In genomic region chr14:99479903-99480855, GRCh38 we compare ENCODE assay signal across 8 cellular contexts. TPM values are rescaled to one million over a fixed set of nuclear protein-coding genes. Genes with fewer than 3 reads are reported as not detected.
A peak's percentile ranks its signal among the peaks of the same experiment; 100 is the strongest.
DNase-seq lines count a peak whose midpoint lies in the region; ATAC-seq and TF ChIP-seq lines count a peak whose summit lies in the region.

No MANE protein-coding gene starts in this region.

- no peaks in the 10 kb centered on the region for H3K36me3 Mint-ChIP-seq in activated CD8-positive, alpha-beta T cell treated with anti-CD3 and anti-CD28 coated beads for 36 hours (ENCODE audit: low read depth)
- peaks cover 14% of the 10 kb centered on the region for H3K36me3 Mint-ChIP-seq in effector memory CD8-positive, alpha-beta T cell (ENCODE audit: insufficient read depth)

- DNase-seq in GM12865 (ENCODE audit: low read depth): peak; percentile 44
- DNase-seq in HCEC 1CT: peak; percentile 59
- DNase-seq in NB4 (ENCODE audit: low read depth): peak; percentile 84
- peak; percentile 64 for DNase-seq in activated CD8-positive, alpha-beta T cell treated with anti-CD3 and anti-CD28 coated beads for 36 hours
- DNase-seq in effector memory CD8-positive, alpha-beta T cell: peak; percentile 17 to 27 (median 25)
- DNase-seq in medulla oblongata (ENCODE audit: extremely low spot score): peak; percentile 44
- DNase-seq in stimulated activated CD8-positive, alpha-beta memory T cell treated with anti-CD3 and anti-CD28 coated beads, Interleukin-12 subunit alpha, Interleukin-12 subunit beta, amount 100 ng/mL, for 24 hours (ENCODE audit: extremely low read depth): peak; percentile 8
- no peak for DNase-seq in cerebellar nuclear complex (lab: John Stamatoyannopoulos, UW)

- H3K4me3 ChIP-seq in GM12865 (ENCODE audit: low read depth, low read length) (peak overlapping the region; percentile 80), NB4 (ENCODE audit: low read depth, low read length) (peak overlapping the region; percentile 79)

- no peak for ATAC-seq in activated CD8-positive, alpha-beta T cell treated with anti-CD3 and anti-CD28 coated beads for 36 hours
- no peak for ATAC-seq in effector memory CD8-positive, alpha-beta T cell (replicated peaks)

- CTCF ChIA-PET in activated CD8-positive, alpha-beta T cell treated with anti-CD3 and anti-CD28 coated beads for 36 hours (lab: Charles Lee): interaction anchor here (1.0 to 1.6 kb wide), 2 partner anchors 11 to 204 kb away, joined by 3 to 5 read pairs; partner anchors contain the start of gene CYP46A1

- H3K27me3 Mint-ChIP-seq in activated CD8-positive, alpha-beta T cell treated with anti-CD3 and anti-CD28 coated beads for 36 hours: no peaks in the 10 kb centered on the region
- H3K27me3 Mint-ChIP-seq in effector memory CD8-positive, alpha-beta T cell: no peaks in the 10 kb centered on the region

- TF ChIP-seq CTCF in GM12865 (IDR thresholded peaks at IDR 0.05; ENCODE audit: insufficient read depth, low read depth, low read length, missing control alignments): no peak
- TF ChIP-seq CTCF in NB4 (IDR thresholded peaks at IDR 0.05; ENCODE audit: low read depth, low read length): no peak
- TF ChIP-seq CTCF in activated CD8-positive, alpha-beta T cell treated with anti-CD3 and anti-CD28 coated beads for 36 hours (IDR thresholded peaks at IDR 0.05): no peak

- H3K4me1 Mint-ChIP-seq in activated CD8-positive, alpha-beta T cell treated with anti-CD3 and anti-CD28 coated beads for 36 hours (ENCODE audit: low read depth): peaks cover 54% of the 10 kb centered on the region
- peaks cover 47 to 57% of the 10 kb centered on the region in 2 donors for H3K4me1 Mint-ChIP-seq in effector memory CD8-positive, alpha-beta T cell (ENCODE audit: low read depth in 2 of 2)

- no peaks in the 10 kb centered on the region for H3K9me3 Mint-ChIP-seq in activated CD8-positive, alpha-beta T cell treated with anti-CD3 and anti-CD28 coated beads for 36 hours
- no peaks in the 10 kb centered on the region for H3K9me3 Mint-ChIP-seq in effector memory CD8-positive, alpha-beta T cell

- TF ChIP-seq POLR2A in NB4 (IDR thresholded peaks at IDR 0.05; ENCODE audit: extremely low read depth, insufficient read length): peak; percentile 46

- intact Hi-C loops in activated CD8-positive, alpha-beta T cell treated with anti-CD3 and anti-CD28 coated beads for 36 hours (cut with micrococcal nuclease): no loop called here

- POLR2A ChIA-PET in activated CD8-positive, alpha-beta T cell treated with anti-CD3 and anti-CD28 coated beads for 36 hours (lab: Charles Lee): interaction anchor here (1.0 to 3.4 kb wide), 5 partner anchors 10 to 123 kb away, joined by 3 to 14 read pairs (median 4); no protein-coding TSS in a partner anchor

- H3K4me3 Mint-ChIP-seq in activated CD8-positive, alpha-beta T cell treated with anti-CD3 and anti-CD28 coated beads for 36 hours: peak overlapping the region; percentile 88
- H3K4me3 Mint-ChIP-seq in effector memory CD8-positive, alpha-beta T cell: peak overlapping the region; percentile 95 to 97

- peak overlapping the region; percentile 89 for H3K27ac Mint-ChIP-seq in activated CD8-positive, alpha-beta T cell treated with anti-CD3 and anti-CD28 coated beads for 36 hours
- H3K27ac Mint-ChIP-seq in effector memory CD8-positive, alpha-beta T cell: peak overlapping the region; percentile 87 to 95

RNA-seq across cellular contexts. Expression of gene SETD3, which starts 0.5 kb away (rescaled TPM):
- total RNA-seq in activated CD8-positive, alpha-beta T cell treated with anti-CD3 and anti-CD28 coated beads for 36 hours: 10 to 100 TPM; 49.9 to 50.7 TPM

RNA-seq across cellular contexts. Expression of gene CCNK, which starts 1.0 kb away (rescaled TPM):
- total RNA-seq in activated CD8-positive, alpha-beta T cell treated with anti-CD3 and anti-CD28 coated beads for 36 hours: 10 to 100 TPM; 90.2 to 98.8 TPM

Comparison
In these comparisons a context has a peak if more than half of its experiments do, and no peak if none do; other contexts are left out.
1. DNase-seq: peak in GM12865 (single experiment), HCEC 1CT (single experiment), NB4 (single experiment), activated CD8-positive, alpha-beta T cell treated with anti-CD3 and anti-CD28 coated beads for 36 hours (single experiment), effector memory CD8-positive, alpha-beta T cell (3 of 3), medulla oblongata (single experiment) and stimulated activated CD8-positive, alpha-beta memory T cell treated with anti-CD3 and anti-CD28 coated beads, Interleukin-12 subunit alpha, Interleukin-12 subunit beta, amount 100 ng/mL, for 24 hours (single experiment); none in cerebellar nuclear complex (0 of 2).